Comparison of ENCODE assay signal across 9 cellular contexts in the genomic region with DNA sequence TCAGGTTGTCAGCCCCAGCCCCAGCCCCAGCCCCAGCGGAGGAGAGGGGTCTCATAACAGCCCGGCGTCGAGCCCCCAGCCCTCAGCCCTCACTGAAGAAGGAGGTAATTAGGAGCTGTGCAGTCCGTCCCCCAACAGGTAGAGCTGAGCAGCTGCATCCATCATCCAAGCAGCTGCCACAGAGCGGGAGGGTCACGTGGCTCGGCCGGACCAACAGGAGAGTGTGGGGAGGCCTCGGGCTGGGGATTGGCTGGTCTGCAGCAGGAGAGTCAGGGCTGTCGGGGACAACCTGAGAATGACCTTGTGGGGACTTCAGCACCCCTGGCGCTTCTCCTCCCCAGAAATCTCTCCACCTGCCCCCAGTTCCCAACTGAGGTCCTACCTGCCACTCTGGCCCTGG. TPM values are rescaled to one million over a fixed set of nuclear protein-coding genes. Genes with fewer than 3 reads are reported as not detected.
DNase-seq lines count a peak whose midpoint lies in the region; ATAC-seq and TF ChIP-seq lines count a peak whose summit lies in the region.
"Had no signal": no experiment of that assay in that cellular context is flagged by ENCODE, and none has a peak within 500 bp of the region (broad histone marks: within the 10 kb centered on the region; RNA-seq: fewer than 3 reads in every experiment).

No MANE protein-coding gene starts in this region.

- H3K9me3 ChIP-seq in DOHH2 (ENCODE audit: control insufficient read depth, insufficient read depth, low read length) = no peaks in the 10 kb centered on the region
- H3K9me3 ChIP-seq in tibial artery = no peaks in the 10 kb centered on the region

- H3K27me3 Mint-ChIP-seq in chondrocyte (ENCODE audit: low read depth) = peaks cover 63% of the 10 kb centered on the region

- intact Hi-C loops in tibial artery (cut with DNase I; ENCODE audit: low total_unique reads) = no loop called here

- H4K20me1 ChIP-seq in DOHH2 (ENCODE audit: control insufficient read depth, insufficient read depth, low read depth, low read length) = no peaks in the 10 kb centered on the region

- H3K4me3 ChIP-seq in DOHH2 (ENCODE audit: low read length) = 0 out of 2 replicates have a peak overlapping the region, but pooled peaks have one; percentile 19
- no peak overlapping the region for H3K4me3 ChIP-seq in tibial artery

- H3K36me3 ChIP-seq in DOHH2 (ENCODE audit: control insufficient read depth, low read length) (no peaks in the 10 kb centered on the region), tibial artery (no peaks in the 10 kb centered on the region)

- no peak overlapping the region for H3K4me3 Mint-ChIP-seq in chondrocyte (ENCODE audit: unreplicated experiment)

- H3K4me1 Mint-ChIP-seq in chondrocyte (ENCODE audit: low read depth) = no peaks in the 10 kb centered on the region

- H3K4me1 ChIP-seq in DOHH2 (ENCODE audit: control insufficient read depth, low read length) = peaks cover 16% of the 10 kb centered on the region
- peaks cover 0 to 26% (median 20%) of the 10 kb centered on the region in 4 donors for H3K4me1 ChIP-seq in tibial artery

- DNase-seq in HuH-7 (ENCODE audit: low spot score) = peak; percentile 96
- DNase-seq in SHP77 treated with DMSO at 0.1 percent for 48 hours (lab: John Stamatoyannopoulos, UW) = peak; percentile 53
- DNase-seq in kidney tubule cell (ENCODE audit: low spot score) = peak; percentile 67
- DNase-seq in tibial artery = no peak
- no peak for DNase-seq in effector CD8-positive, alpha-beta T cell (lab: John Stamatoyannopoulos, UW)
- no peak for DNase-seq in chondrocyte (ENCODE audit: low spot score)

- H3K27ac ChIP-seq in DOHH2 (ENCODE audit: low read depth, low read length) (no peak overlapping the region), tibial artery (no peak overlapping the region)
- H3K27ac ChIP-seq: HL-60 had no signal

- no peaks in the 10 kb centered on the region for H3K79me2 ChIP-seq in DOHH2 (ENCODE audit: control insufficient read depth, low read length)

- ATAC-seq in GM19324 (IDR thresholded peaks at IDR 0.05; ENCODE audit: low FRiP score, unreplicated experiment) = peak; percentile 63

- H3F3A ChIP-seq in DOHH2 (ENCODE audit: control insufficient read depth, insufficient read depth) = no peaks in the 10 kb centered on the region

- H3K9me3 Mint-ChIP-seq in chondrocyte (ENCODE audit: low read depth) = no peaks in the 10 kb centered on the region

- peaks cover 32% of the 10 kb centered on the region for H3K27me3 ChIP-seq in DOHH2 (ENCODE audit: control insufficient read depth, low read length)
- no peaks in the 10 kb centered on the region for H3K27me3 ChIP-seq in tibial artery

- no peak overlapping the region for H3K27ac Mint-ChIP-seq in chondrocyte (ENCODE audit: unreplicated experiment)

- H3K4me2 ChIP-seq in DOHH2 (ENCODE audit: low read length) = peak overlapping the region; percentile 54

- no peaks in the 10 kb centered on the region for H3K9me2 ChIP-seq in DOHH2 (replicated peaks; ENCODE audit: control insufficient read depth, low read length)

- TF ChIP-seq CTCF in DOHH2 (IDR thresholded peaks at IDR 0.05; ENCODE audit: low read depth, low read length, poor library complexity, severe bottlenecking) (peak; percentile 48), tibial artery (IDR thresholded peaks at IDR 0.05) (no peak), chondrocyte (IDR thresholded peaks at IDR 0.05) (no peak)

- H3K36me3 Mint-ChIP-seq in chondrocyte (ENCODE audit: low read depth) = peaks cover 3% of the 10 kb centered on the region

RNA-seq across cellular contexts. Expression of a gene that starts 29.6 kb away (rescaled TPM):
- total RNA-seq in chondrocyte = 21.1 to 28.7 TPM (median 23.6 TPM) in 3 replicates

Comparison
In these comparisons a context has a peak if more than half of its experiments do, and no peak if none do; other contexts are left out.
1. DNase-seq: peak in HuH-7 (single experiment), SHP77 treated with DMSO at 0.1 percent for 48 hours (single experiment) and kidney tubule cell (single experiment); none in tibial artery (0 of 2), effector CD8-positive, alpha-beta T cell (single experiment) and chondrocyte (single experiment).